In the genomic region with DNA sequence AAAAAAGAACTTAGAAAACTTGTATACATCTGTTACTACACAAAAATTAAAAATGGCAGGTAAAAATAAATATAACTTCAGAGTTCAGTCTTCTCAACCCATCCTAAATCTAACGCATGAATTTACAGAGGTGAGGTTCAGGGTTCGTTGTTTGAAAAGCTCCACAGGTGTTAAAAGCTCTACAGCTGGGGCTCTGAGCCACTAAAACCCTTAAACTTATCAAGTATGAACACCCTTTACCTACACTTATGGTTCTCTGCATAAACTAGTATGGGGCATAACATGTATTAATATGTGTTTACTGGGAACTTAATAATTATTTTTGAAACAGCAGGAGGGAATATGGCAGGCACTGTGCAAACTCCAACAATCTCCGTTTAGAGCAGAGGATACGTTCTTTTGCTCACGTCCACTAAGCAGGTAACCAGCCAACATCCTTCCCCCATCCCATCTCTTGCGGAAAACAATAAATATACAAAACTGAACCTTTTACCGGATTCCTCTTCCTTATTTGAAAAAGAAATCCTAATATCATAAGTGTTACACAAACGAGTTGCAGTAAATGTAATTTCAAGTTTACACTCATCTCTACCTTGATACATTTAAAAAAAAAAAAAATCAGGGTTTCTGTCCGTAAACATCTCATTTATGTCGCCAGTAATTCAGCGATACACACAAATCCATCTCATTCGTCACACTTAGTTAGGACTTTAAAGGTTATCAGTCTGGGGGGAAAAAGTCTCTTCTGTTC, we compare ENCODE assay signal across 8 cellular contexts. TPM values are rescaled to one million over a fixed set of nuclear protein-coding genes. Genes with fewer than 3 reads are reported as not detected.
DNase-seq lines count a peak whose midpoint lies in the region; ATAC-seq and TF ChIP-seq lines count a peak whose summit lies in the region.

No MANE protein-coding gene starts in this region.

- H3K4me1 ChIP-seq in spleen, result peaks cover 9 to 44% (median 27%) of the 10 kb centered on the region in 6 donors

- no peak for TF ChIP-seq CTCF in spleen (IDR thresholded peaks at IDR 0.05 in 8 of 11, conservative IDR thresholded peaks at IDR 0.05 in 3 of 11)

- H3K27me3 ChIP-seq in spleen (replicated peaks in 1 of 7), result no peaks in the 10 kb centered on the region

- no peaks in the 10 kb centered on the region for H3K36me3 ChIP-seq in SK-N-MC (ENCODE audit: insufficient read depth, low read length)
- H3K36me3 ChIP-seq in spleen, result no peaks in the 10 kb centered on the region

- TF ChIP-seq POLR2A in spleen (IDR thresholded peaks at IDR 0.05), result no peak

- ATAC-seq in HG03280 (IDR thresholded peaks at IDR 0.05; ENCODE audit: unreplicated experiment), result no peak

- H3K4me3 ChIP-seq in SK-N-MC (peak overlapping the region; percentile 88), spleen (peak overlapping the region in 7 of 8 donors; percentile 56 to 90 (median 68))

- intact Hi-C loops in spleen (cut with DNase I; ENCODE audit: low total_unique reads), result no loop called here

- peak overlapping the region; percentile 86 for H3K9ac ChIP-seq in SK-N-MC (ENCODE audit: insufficient read length)

- H3K27ac ChIP-seq in SK-N-MC (no peak overlapping the region), spleen (peak overlapping the region in 6 of 8 donors; percentile 89 to 92 (median 90))

- H3K9me3 ChIP-seq in SK-N-MC (ENCODE audit: low read depth, low read length), result no peaks in the 10 kb centered on the region
- no peaks in the 10 kb centered on the region for H3K9me3 ChIP-seq in spleen

- peak in 2 of 3 experiments; percentile 33 to 64 for DNase-seq in NCI-H1417 (lab: John Stamatoyannopoulos, UW)
- DNase-seq in NCI-H1417 treated with DMSO at 0.1 percent for 48 hours (lab: John Stamatoyannopoulos, UW), result no peak
- no peak for DNase-seq in SK-N-MC (ENCODE audit: low read depth, low spot score)
- DNase-seq in glomerular visceral epithelial cell (ENCODE audit: extremely low spot score), result peak; percentile 11
- DNase-seq in spleen, result no peak
- no peak for DNase-seq in stimulated activated CD8-positive, alpha-beta memory T cell treated with anti-CD3 and anti-CD28 coated beads, Interleukin-4, amount 100 ng/mL, for 48 hours
- no peak for DNase-seq in T1000 (lab: John Stamatoyannopoulos, UW)

- WGBS in spleen, 5 donors, result 50 to 64% (median 51%) methylated on average over 12 of the region's 12 CpGs

RNA-seq across cellular contexts. Expression of a gene that starts 1.3 kb away (rescaled TPM):
- 10 to 100 TPM; 31.0 to 58.4 (median 47.7) TPM for total RNA-seq in spleen
- polyA plus RNA-seq in spleen, result 1 to 10 TPM; 4.0 to 5.8 (median 4.2) TPM

RNA-seq across cellular contexts. Expression of a gene that starts 1.4 kb away (rescaled TPM):
- total RNA-seq in spleen, result 1 to 10 TPM; 1.5 to 10.0 (median 4.5) TPM
- 1 to 10 TPM; 2.5 to 3.1 (median 3.0) TPM for polyA plus RNA-seq in spleen

Comparison
In these comparisons a context has a peak if more than half of its experiments do, and no peak if none do; other contexts are left out.
1. DNase-seq: peak in NCI-H1417 (2 of 3) and glomerular visceral epithelial cell (single experiment); none in NCI-H1417 treated with DMSO at 0.1 percent for 48 hours (single experiment), SK-N-MC (single experiment), spleen (single experiment), stimulated activated CD8-positive, alpha-beta memory T cell treated with anti-CD3 and anti-CD28 coated beads, Interleukin-4, amount 100 ng/mL, for 48 hours (single experiment) and T1000 (single experiment).